9 cellular contexts compared by ENCODE assay signal in the genomic region with DNA sequence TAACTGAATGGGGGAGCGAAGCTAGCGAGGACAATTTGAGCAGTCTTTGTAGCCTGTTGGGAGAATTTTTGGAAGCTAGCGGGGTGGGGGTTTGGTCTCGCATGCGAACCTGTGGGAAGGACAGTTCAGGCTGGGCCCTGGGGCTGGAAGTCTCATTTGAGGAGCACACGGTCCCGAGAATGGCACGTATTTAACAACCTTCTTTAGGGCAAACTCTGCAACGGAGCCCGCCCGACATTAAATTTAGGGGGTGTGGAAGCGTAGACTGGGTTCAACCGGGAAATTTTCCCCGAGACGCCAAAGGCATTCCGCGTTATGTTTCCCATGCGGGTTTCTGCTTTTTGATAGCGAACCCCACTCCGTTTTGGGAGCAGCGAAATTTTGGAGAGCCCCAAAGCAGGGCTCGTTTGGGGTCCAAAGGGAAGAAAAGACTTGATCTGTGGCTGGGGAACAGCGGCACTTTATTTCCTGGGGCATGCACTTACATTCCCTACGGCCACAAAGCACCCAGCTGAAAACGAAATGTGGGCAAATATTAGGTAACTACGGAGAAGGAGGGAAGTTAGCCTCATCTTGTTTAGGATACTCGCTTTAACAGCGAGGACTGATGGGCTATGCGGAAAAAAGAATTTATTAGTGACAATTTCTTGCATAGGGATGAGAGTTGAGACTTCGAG. TPM values are rescaled to one million over a fixed set of nuclear protein-coding genes. Genes with fewer than 3 reads are reported as not detected.
DNase-seq lines count a peak whose midpoint lies in the region; ATAC-seq and TF ChIP-seq lines count a peak whose summit lies in the region.
"Had no signal": no experiment of that assay in that cellular context is flagged by ENCODE, and none has a peak within 500 bp of the region (broad histone marks: within the 10 kb centered on the region; RNA-seq: fewer than 3 reads in every experiment).

No MANE protein-coding gene starts in this region.

- no peak for ATAC-seq in upper lobe of left lung (ENCODE audit: low FRiP score in 2 of 2)

- TF ChIP-seq CTCF in epithelial cell of proximal tubule (conservative IDR thresholded peaks at IDR 0.05; ENCODE audit: low read depth, low read length) (no peak), neural cell (IDR thresholded peaks at IDR 0.05; ENCODE audit: poor library complexity, severe bottlenecking) (no peak), upper lobe of left lung (IDR thresholded peaks at IDR 0.05) (no peak)

- no peaks in the 10 kb centered on the region for H3K36me3 Mint-ChIP-seq in activated naive CD4-positive, alpha-beta T cell treated with anti-CD3 and anti-CD28 coated beads, Interleukin-2, amount 10 ng/mL, durations not matched to agents 7 days and 5 days

- no peak overlapping the region for H3K27ac ChIP-seq in neural cell (ENCODE audit: low read length)
- peak overlapping the region; percentile 72 to 85 (median 84) for H3K27ac ChIP-seq in upper lobe of left lung
- H3K27ac ChIP-seq: C4-2B had no signal

- peaks cover 23 to 45% (median 36%) of the 10 kb centered on the region in 4 donors for H3K4me1 ChIP-seq in upper lobe of left lung

- no peak overlapping the region for H3K9ac ChIP-seq in neural cell (ENCODE audit: low read length)

- no peak overlapping the region for H3K4me2 ChIP-seq in neural cell (ENCODE audit: low read length)

- H3K79me2 ChIP-seq in neural cell (replicated peaks; ENCODE audit: insufficient read depth, low read length) = no peaks in the 10 kb centered on the region

- no peaks in the 10 kb centered on the region for H3F3A ChIP-seq in neural cell (ENCODE audit: insufficient read depth, low read length, poor library complexity, severe bottlenecking)

- 13 to 17% methylated on average over 24 to 30 of the region's 30 CpGs for WGBS in upper lobe of left lung, 2 donors

- H3K27ac Mint-ChIP-seq in activated naive CD4-positive, alpha-beta T cell treated with anti-CD3 and anti-CD28 coated beads, Interleukin-2, amount 10 ng/mL, durations not matched to agents 7 days and 5 days = peak overlapping the region; percentile 5

- H3K27me3 Mint-ChIP-seq in activated naive CD4-positive, alpha-beta T cell treated with anti-CD3 and anti-CD28 coated beads, Interleukin-2, amount 10 ng/mL, durations not matched to agents 7 days and 5 days = peaks cover 15% of the 10 kb centered on the region

- H3K9me2 ChIP-seq in neural cell (ENCODE audit: insufficient read depth, low read length) = no peaks in the 10 kb centered on the region

- TF ChIP-seq EP300 in neural cell (conservative IDR thresholded peaks at IDR 0.05; ENCODE audit: poor library complexity, severe bottlenecking) (no peak), upper lobe of left lung (IDR thresholded peaks at IDR 0.05) (no peak)

- CTCF ChIA-PET in activated naive CD4-positive, alpha-beta T cell treated with anti-CD3 and anti-CD28 coated beads, Interleukin-2, amount 10 ng/mL, durations not matched to agents 7 days and 5 days (lab: Charles Lee) = no interaction called here

- peaks cover 2% of the 10 kb centered on the region for H3K4me1 Mint-ChIP-seq in activated naive CD4-positive, alpha-beta T cell treated with anti-CD3 and anti-CD28 coated beads, Interleukin-2, amount 10 ng/mL, durations not matched to agents 7 days and 5 days

- H3K9me3 ChIP-seq in neural cell (ENCODE audit: low read length) (no peaks in the 10 kb centered on the region), upper lobe of left lung (no peaks in the 10 kb centered on the region)

- H4K20me1 ChIP-seq in neural cell (ENCODE audit: insufficient read depth) = no peaks in the 10 kb centered on the region

- TF ChIP-seq RAD21 in neural cell (conservative IDR thresholded peaks at IDR 0.05) = no peak

- peaks cover 89% of the 10 kb centered on the region for H3K27me3 ChIP-seq in neural cell (ENCODE audit: insufficient read depth, low read depth, low read length)
- H3K27me3 ChIP-seq in upper lobe of left lung = peaks cover 0 to 22% (median 7%) of the 10 kb centered on the region in 4 donors

- H3K36me3 ChIP-seq in neural cell (ENCODE audit: insufficient read depth, low read length) (no peaks in the 10 kb centered on the region), upper lobe of left lung (no peaks in the 10 kb centered on the region)

- no peaks in the 10 kb centered on the region for H3K9me3 Mint-ChIP-seq in activated naive CD4-positive, alpha-beta T cell treated with anti-CD3 and anti-CD28 coated beads, Interleukin-2, amount 10 ng/mL, durations not matched to agents 7 days and 5 days

- no peak for DNase-seq in activated naive CD4-positive, alpha-beta T cell treated with anti-CD3 and anti-CD28 coated beads, Interleukin-2, amount 10 ng/mL, durations not matched to agents 7 days and 5 days
- DNase-seq in activated naive CD4-positive, alpha-beta T cell treated with Interleukin-2 at 50 U/mL for 16 hours = no peak
- DNase-seq in epithelial cell of proximal tubule (ENCODE audit: low read depth) (no peak), upper lobe of left lung (no peak), SKM-1 treated with dmso at 0.1 percent for 144 hours (lab: John Stamatoyannopoulos, UW; ENCODE audit: unreplicated experiment) (no peak)
- DNase-seq in central memory CD4-positive, alpha-beta T cell = no peak
- DNase-seq in activated naive CD4-positive, alpha-beta T cell treated with anti-CD3 and anti-CD28 coated beads, Interleukin-2, amount 50 U/mL, for 16 hours = no peak

- H3K4me3 Mint-ChIP-seq in activated naive CD4-positive, alpha-beta T cell treated with anti-CD3 and anti-CD28 coated beads, Interleukin-2, amount 10 ng/mL, durations not matched to agents 7 days and 5 days = no peak overlapping the region

- TF ChIP-seq POLR2A in upper lobe of left lung (IDR thresholded peaks at IDR 0.05) = no peak

- H2AFZ ChIP-seq in neural cell (ENCODE audit: low read depth, low read length) = no peak overlapping the region

- H3K4me3 ChIP-seq in epithelial cell of proximal tubule (ENCODE audit: low read depth, low read length) (peak overlapping the region; percentile 62), neural cell (ENCODE audit: low read length) (no peak overlapping the region), upper lobe of left lung (peak overlapping the region; percentile 12 to 59 (median 50))

TF ChIP-seq in neural cell, 6 proteins besides CTCF, POLR2A, EP300 and RAD21:
- TF ChIP-seq SMC3 (conservative IDR thresholded peaks at IDR 0.05; ENCODE audit: poor library complexity) (no peak), POLR2AphosphoS5 (IDR thresholded peaks at IDR 0.05) (peak; percentile 84)

RNA-seq across cellular contexts. Expression of gene NFIB, which starts 35.3 kb away (rescaled TPM):
- total RNA-seq in epithelial cell of proximal tubule = 2.4 and 5.0 TPM in 2 replicates
- 0.18 and 0.73 TPM in 2 replicates for polyA plus RNA-seq in neural cell
- 1.9 and 2.2 TPM in 2 replicates for polyA minus RNA-seq in neural cell
- total RNA-seq in upper lobe of left lung = 100 to 1,000 TPM in 1 of 6 donors, 10 to 100 TPM in 5; 33.9 to 109 (median 67.5) TPM
